Comparison of ENCODE assay signal across 8 cellular contexts in the genomic region with DNA sequence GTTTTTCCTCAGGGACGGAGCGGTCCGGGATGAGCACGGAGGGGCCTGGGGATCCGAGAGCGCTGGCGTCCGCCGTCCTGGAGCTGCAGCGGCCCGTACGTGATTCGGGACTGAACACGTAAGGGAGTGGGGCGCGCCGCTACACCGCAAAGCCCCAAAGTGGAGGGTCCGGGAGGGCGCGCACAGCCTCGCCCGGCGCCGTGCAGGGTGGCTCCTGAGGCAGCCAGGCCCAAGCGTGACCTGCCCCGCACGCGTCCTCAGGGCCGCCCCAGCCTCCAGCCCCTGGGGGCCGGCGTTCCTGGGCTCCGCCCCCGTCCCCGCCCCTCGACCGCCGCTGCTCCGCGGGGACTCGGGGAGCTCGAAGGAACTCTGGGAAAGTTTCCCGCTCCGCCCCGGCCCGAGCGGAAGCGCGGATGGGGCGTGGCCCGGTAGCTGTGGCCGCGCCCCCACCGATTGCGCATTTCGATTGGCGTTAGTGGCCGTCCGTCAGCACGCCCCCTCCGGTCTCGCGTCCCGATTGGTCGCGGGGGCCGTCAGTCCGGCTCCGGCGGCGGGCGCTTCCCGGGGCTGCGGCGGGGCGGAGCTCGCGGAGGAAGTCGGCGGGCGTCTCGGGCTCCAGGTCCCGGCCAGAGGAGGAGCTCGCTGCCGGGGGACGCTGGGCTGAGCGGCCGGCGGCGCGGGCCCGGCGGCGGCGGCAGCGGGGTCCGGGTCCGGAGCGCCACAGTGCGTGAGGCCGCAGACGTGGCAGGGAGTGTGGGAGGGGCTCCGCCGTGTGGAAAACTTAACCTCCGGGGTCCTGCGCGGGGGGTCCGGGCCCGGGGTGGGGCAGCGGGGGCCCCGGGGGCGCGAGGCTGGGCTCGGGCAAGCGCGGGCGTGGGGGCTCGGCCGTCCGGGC. TPM values are rescaled to one million over a fixed set of nuclear protein-coding genes. Genes with fewer than 3 reads are reported as not detected.
A peak's percentile ranks its signal among the peaks of the same experiment; 100 is the strongest.
DNase-seq lines count a peak whose midpoint lies in the region; ATAC-seq and TF ChIP-seq lines count a peak whose summit lies in the region.

TSS of gene ANKRD16 (minus strand) at position 270 of the 895 bp plus-strand sequence. CDS start 539 bp downstream, outside the sequence.
TSS of gene FBH1 (plus strand) at position 620 of the 895 bp plus-strand sequence. CDS start at position 723, 103 bp downstream.

- peaks cover 36 to 39% of the 10 kb centered on the region in 2 donors for H3K36me3 Mint-ChIP-seq in CD14-positive monocyte

- peak within 1 kb of the TSS; percentile 88 to 93 for H3K4me3 Mint-ChIP-seq in CD14-positive monocyte

- ATAC-seq in GM19395 (IDR thresholded peaks at IDR 0.05; ENCODE audit: unreplicated experiment) = peak; percentile 86
- ATAC-seq in HG03558 (IDR thresholded peaks at IDR 0.05; ENCODE audit: extremely low read depth, unreplicated experiment) = peak; percentile 70

- peaks cover under 1 to 16% (median 11%) of the 10 kb centered on the region in 4 donors for H3K36me3 ChIP-seq in liver (ENCODE audit: control insufficient read depth in 4 of 4, insufficient read depth in 3 of 4, low read depth in 1 of 4, low read length in 3 of 4)

- no peaks in the 10 kb centered on the region for H3K9me3 Mint-ChIP-seq in CD14-positive monocyte

- no peaks in the 10 kb centered on the region for H3K27me3 ChIP-seq in liver (ENCODE audit: control insufficient read depth in 4 of 4, insufficient read depth in 4 of 4, low read length in 3 of 4)

- TF ChIP-seq RAD21 in liver (IDR thresholded peaks at IDR 0.05) = peak; percentile 10 to 39

- no peak for TF ChIP-seq CTCF in CD14-positive monocyte (IDR thresholded peaks at IDR 0.05)
- TF ChIP-seq CTCF in liver (IDR thresholded peaks at IDR 0.05; ENCODE audit: low read depth, low read length, missing input control) = no peak

- DNase-seq in CD14-positive monocyte (ENCODE audit: low spot score) = peak; percentile 97
- peak; percentile 96 for DNase-seq in NCI-H748 (lab: John Stamatoyannopoulos, UW; ENCODE audit: unreplicated experiment)
- DNase-seq in activated CD4-positive, alpha-beta T cell treated with anti-CD3 and anti-CD28 coated beads, Interleukin-2, amount 50 U/mL, for 4 hours = peak; percentile 95 to 96
- peak; percentile 99 for DNase-seq in dermis blood vessel endothelial cell
- peak; percentile 99 for DNase-seq in stimulated activated CD4-positive, alpha-beta T cell treated with anti-CD3 and anti-CD28 coated beads, Interleukin-4, amount 100 ng/mL, for 1 hour

- H3K4me1 ChIP-seq in liver (ENCODE audit: control insufficient read depth in 4 of 4, insufficient read depth in 4 of 4, low read length in 3 of 4) = peaks cover 4 to 37% (median 20%) of the 10 kb centered on the region in 4 donors

- peak within 1 kb of the TSS; percentile 89 to 97 (median 96) for H3K4me3 ChIP-seq in liver (ENCODE audit: low read depth in 1 of 3, low read length in 3 of 3)

- H3K9ac ChIP-seq in liver (ENCODE audit: low read depth in 1 of 2, low read length in 2 of 2) = peak within 1 kb of the TSS; percentile 42 to 58

- H3K27ac ChIP-seq in liver (ENCODE audit: low read depth in 1 of 2, low read length in 2 of 2) = peak within 1 kb of the TSS; percentile 79 to 81

- intact Hi-C loops in CD14-positive monocyte (cut with micrococcal nuclease) = loop anchor here (2.0 to 5.0 kb wide), 4 partner anchors 77 to 208 kb away; partner anchors contain the start of genes GDI2 (in 2 of the 2), IL15RA (in 1 of the 2) and TASOR2 (in 1 of the 2)

- H3K27me3 Mint-ChIP-seq in CD14-positive monocyte (ENCODE audit: low read depth in 3 of 3) = peaks cover 0 to under 1% (median 0%) of the 10 kb centered on the region in 3 donors

- peaks cover 31% of the 10 kb centered on the region for H3K4me1 Mint-ChIP-seq in CD14-positive monocyte

- under 1% methylated on average over 120 of the region's 120 CpGs for WGBS in liver

- peak within 1 kb of the TSS; percentile 57 to 92 (median 82) for H3K27ac Mint-ChIP-seq in CD14-positive monocyte

- H3K9me3 ChIP-seq in liver (ENCODE audit: control insufficient read depth in 4 of 4, low read length in 3 of 4) = no peaks in the 10 kb centered on the region

TF ChIP-seq in liver, 16 proteins besides CTCF, POLR2A, EP300 and RAD21:
- TF ChIP-seq, protein P1, sequence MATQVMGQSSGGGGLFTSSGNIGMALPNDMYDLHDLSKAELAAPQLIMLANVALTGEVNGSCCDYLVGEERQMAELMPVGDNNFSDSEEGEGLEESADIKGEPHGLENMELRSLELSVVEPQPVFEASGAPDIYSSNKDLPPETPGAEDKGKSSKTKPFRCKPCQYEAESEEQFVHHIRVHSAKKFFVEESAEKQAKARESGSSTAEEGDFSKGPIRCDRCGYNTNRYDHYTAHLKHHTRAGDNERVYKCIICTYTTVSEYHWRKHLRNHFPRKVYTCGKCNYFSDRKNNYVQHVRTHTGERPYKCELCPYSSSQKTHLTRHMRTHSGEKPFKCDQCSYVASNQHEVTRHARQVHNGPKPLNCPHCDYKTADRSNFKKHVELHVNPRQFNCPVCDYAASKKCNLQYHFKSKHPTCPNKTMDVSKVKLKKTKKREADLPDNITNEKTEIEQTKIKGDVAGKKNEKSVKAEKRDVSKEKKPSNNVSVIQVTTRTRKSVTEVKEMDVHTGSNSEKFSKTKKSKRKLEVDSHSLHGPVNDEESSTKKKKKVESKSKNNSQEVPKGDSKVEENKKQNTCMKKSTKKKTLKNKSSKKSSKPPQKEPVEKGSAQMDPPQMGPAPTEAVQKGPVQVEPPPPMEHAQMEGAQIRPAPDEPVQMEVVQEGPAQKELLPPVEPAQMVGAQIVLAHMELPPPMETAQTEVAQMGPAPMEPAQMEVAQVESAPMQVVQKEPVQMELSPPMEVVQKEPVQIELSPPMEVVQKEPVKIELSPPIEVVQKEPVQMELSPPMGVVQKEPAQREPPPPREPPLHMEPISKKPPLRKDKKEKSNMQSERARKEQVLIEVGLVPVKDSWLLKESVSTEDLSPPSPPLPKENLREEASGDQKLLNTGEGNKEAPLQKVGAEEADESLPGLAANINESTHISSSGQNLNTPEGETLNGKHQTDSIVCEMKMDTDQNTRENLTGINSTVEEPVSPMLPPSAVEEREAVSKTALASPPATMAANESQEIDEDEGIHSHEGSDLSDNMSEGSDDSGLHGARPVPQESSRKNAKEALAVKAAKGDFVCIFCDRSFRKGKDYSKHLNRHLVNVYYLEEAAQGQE (IDR thresholded peaks at IDR 0.05) = peak; percentile 40
- TF ChIP-seq YY1 (IDR thresholded peaks at IDR 0.05) (peak; percentile 20), SP1 (IDR thresholded peaks at IDR 0.05) (peak; percentile 97), GABPA (IDR thresholded peaks at IDR 0.05 in 1 of 2, conservative IDR thresholded peaks at IDR 0.05 in 1 of 2) (peak; percentile 66 to 92), RXRA (IDR thresholded peaks at IDR 0.05) (no peak)
TF ChIP-seq in liver: peak in this region for 4.

RNA-seq across cellular contexts. Expression of gene ANKRD16, which starts in this region (rescaled TPM):
- polyA plus RNA-seq in CD14-positive monocyte (1 to 10 TPM; 1.4 to 2.1 TPM), liver (1 to 10 TPM; 1.1 to 2.7 TPM)
- total RNA-seq in dermis blood vessel endothelial cell (5.8 and 7.0 TPM in 2 replicates), liver (1 to 10 TPM; 2.0 to 3.6 TPM)

RNA-seq across cellular contexts. Expression of gene FBH1, which starts in this region (rescaled TPM):
- polyA plus RNA-seq in CD14-positive monocyte = 10 to 100 TPM; 33.9 to 48.3 TPM
- 127 and 145 TPM in 2 replicates for total RNA-seq in dermis blood vessel endothelial cell
- total RNA-seq in liver = 10 to 100 TPM; 58.1 to 58.4 TPM
- polyA plus RNA-seq in liver = 10 to 100 TPM; 19.9 to 38.1 TPM

Comparison
In these comparisons a context has a peak if more than half of its experiments do, and no peak if none do; other contexts are left out.
1. Peak in every context shown above with its lines: DNase-seq, ATAC-seq, H3K4me3 ChIP-seq and H3K27ac ChIP-seq.